Comparison of ENCODE assay signal across 18 cellular contexts in the genomic region with DNA sequence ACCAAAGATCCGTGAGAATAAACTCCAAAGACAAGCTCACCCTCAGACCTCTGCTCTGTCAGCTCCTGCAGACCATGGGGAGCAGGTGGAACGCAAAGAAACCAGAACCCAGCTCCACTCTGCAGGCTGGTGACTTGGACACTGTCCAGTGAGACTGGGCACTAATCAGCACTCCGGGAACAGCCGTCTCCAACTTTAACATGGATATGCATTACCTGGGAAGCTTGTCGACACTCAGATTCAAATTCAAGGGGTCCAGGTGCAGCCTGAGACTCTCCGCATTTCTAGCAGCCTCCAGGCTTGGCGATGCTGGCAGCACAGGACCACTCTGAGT. TPM values are rescaled to one million over a fixed set of nuclear protein-coding genes. Genes with fewer than 3 reads are reported as not detected.
DNase-seq lines count a peak whose midpoint lies in the region; ATAC-seq and TF ChIP-seq lines count a peak whose summit lies in the region.
"Had no signal": no experiment of that assay in that cellular context is flagged by ENCODE, and none has a peak within 500 bp of the region (broad histone marks: within the 10 kb centered on the region; RNA-seq: fewer than 3 reads in every experiment).

No MANE protein-coding gene starts in this region.

- H3K27ac Mint-ChIP-seq in neural crest cell (ENCODE audit: unreplicated experiment): peak overlapping the region; percentile 19
- H3K27ac Mint-ChIP-seq: GM23338 had no signal

- H3K4me3 ChIP-seq in left ventricle myocardium inferior: no peak overlapping the region
- no peak overlapping the region for H3K4me3 ChIP-seq in right atrium auricular region
- H3K4me3 ChIP-seq: A549, GM23338 had no signal

- H3K27ac ChIP-seq in left ventricle myocardium inferior (replicated peaks) (no peak overlapping the region), right atrium auricular region (no peak overlapping the region)
- H3K27ac ChIP-seq: 22Rv1, A549, C4-2B had no signal

- peaks cover 35% of the 10 kb centered on the region for H3K36me3 ChIP-seq in left ventricle myocardium inferior
- peaks cover 8% of the 10 kb centered on the region for H3K36me3 ChIP-seq in right atrium auricular region

- no peaks in the 10 kb centered on the region for H3K27me3 Mint-ChIP-seq in neural crest cell (ENCODE audit: low read depth)
- H3K27me3 Mint-ChIP-seq: CD4-positive, alpha-beta memory T cell had no signal

- intact Hi-C loops in Right ventricle myocardium inferior (cut with DNase I): no loop called here
- intact Hi-C loops in left ventricle myocardium inferior (cut with micrococcal nuclease): no loop called here
- intact Hi-C loops in left ventricle myocardium superior (cut with micrococcal nuclease): no loop called here

- DNase-seq in Right ventricle myocardium inferior (ENCODE audit: missing footprints) (no peak), left ventricle myocardium inferior (no peak), left ventricle myocardium superior (no peak), right atrium auricular region (ENCODE audit: low spot score) (no peak), neural crest cell (ENCODE audit: low read depth, low spot score) (no peak), NCI-H187 treated with DMSO at 0.1 percent for 48 hours (lab: John Stamatoyannopoulos, UW) (no peak), RPMI8226 (no peak), Kasumi-1 (lab: John Stamatoyannopoulos, UW) (no peak)
- DNase-seq: AML-193; CD4-positive, alpha-beta memory T cell; DMS153; DMS79; GF-D8; HCEC 1CT had no signal

- H3K9me3 ChIP-seq in left ventricle myocardium inferior (replicated peaks): no peaks in the 10 kb centered on the region
- H3K9me3 ChIP-seq in right atrium auricular region: no peaks in the 10 kb centered on the region

- peaks cover 42% of the 10 kb centered on the region for H3K36me3 Mint-ChIP-seq in neural crest cell (ENCODE audit: low read depth)

- H3K4me3 Mint-ChIP-seq in neural crest cell: no peak overlapping the region
- H3K4me3 Mint-ChIP-seq: CD4-positive, alpha-beta memory T cell; GM23338 had no signal

- H3K27me3 ChIP-seq in left ventricle myocardium inferior (ENCODE audit: low read depth): no peaks in the 10 kb centered on the region
- H3K27me3 ChIP-seq in right atrium auricular region: no peaks in the 10 kb centered on the region

- peaks cover 13% of the 10 kb centered on the region for H3K4me1 ChIP-seq in left ventricle myocardium inferior
- no peaks in the 10 kb centered on the region for H3K4me1 ChIP-seq in right atrium auricular region
- H3K4me1 ChIP-seq: A549 had no signal

- TF ChIP-seq CTCF in left ventricle myocardium inferior (IDR thresholded peaks at IDR 0.05; ENCODE audit: borderline replicate concordance) (no peak), right atrium auricular region (IDR thresholded peaks at IDR 0.05) (no peak), neural crest cell (conservative IDR thresholded peaks at IDR 0.05) (no peak)

- ATAC-seq in Right ventricle myocardium inferior (peak; percentile 23), left ventricle myocardium superior (peak; percentile 64)
- ATAC-seq: A549, GM23338 had no signal

- no peaks in the 10 kb centered on the region for H3K4me1 Mint-ChIP-seq in neural crest cell
- H3K4me1 Mint-ChIP-seq: GM23338 had no signal

- H3K9me3 Mint-ChIP-seq in neural crest cell: peaks cover 3% of the 10 kb centered on the region
- H3K9me3 Mint-ChIP-seq: CD4-positive, alpha-beta memory T cell had no signal

RNA-seq across cellular contexts. Expression of a gene that starts 9.1 kb away (rescaled TPM):
- 3.3 TPM for total RNA-seq in Right ventricle myocardium inferior
- 2.5 TPM for total RNA-seq in left ventricle myocardium inferior
- 3.2 TPM for total RNA-seq in left ventricle myocardium superior
- 1 to 10 TPM; 1.9 to 2.4 TPM for total RNA-seq in right atrium auricular region
- total RNA-seq in neural crest cell: 17.2 and 17.7 TPM in 2 replicates

RNA-seq across cellular contexts. Expression of a gene that starts 25.1 kb away (rescaled TPM):
- total RNA-seq in Right ventricle myocardium inferior (1.0 TPM), left ventricle myocardium inferior (0.93 TPM), left ventricle myocardium superior (1.1 TPM), right atrium auricular region (1 to 10 TPM in 1 of 2 donors, under 1 TPM in 1; 0.85 to 1.1 TPM), neural crest cell (0.18 TPM in 1 of 2 replicates, not detected in the other)

RNA-seq across cellular contexts. Expression of a gene that starts 52.2 kb away (rescaled TPM):
- total RNA-seq in Right ventricle myocardium inferior (7.5 TPM), left ventricle myocardium inferior (7.7 TPM), left ventricle myocardium superior (9.2 TPM), right atrium auricular region (1 to 10 TPM; 2.7 to 6.7 TPM), neural crest cell (23.6 and 26.0 TPM in 2 replicates)
